Comparison of ENCODE assay signal across 18 cellular contexts in genomic region chr15:90347666-90348065, GRCh38. TPM values are rescaled to one million over a fixed set of nuclear protein-coding genes. Genes with fewer than 3 reads are reported as not detected.
DNase-seq lines count a peak whose midpoint lies in the region; ATAC-seq and TF ChIP-seq lines count a peak whose summit lies in the region.
"Had no signal": no experiment of that assay in that cellular context is flagged by ENCODE, and none has a peak within 500 bp of the region (broad histone marks: within the 10 kb centered on the region; RNA-seq: fewer than 3 reads in every experiment).

No MANE protein-coding gene starts in this region.

- no peak overlapping the region for H2BK15ac ChIP-seq in mesenchymal stem cell (ENCODE audit: low read depth, poor library complexity, severe bottlenecking)

- no peaks in the 10 kb centered on the region for H3F3A ChIP-seq in neural cell (ENCODE audit: insufficient read depth, low read length, poor library complexity, severe bottlenecking)

- peaks cover 7% of the 10 kb centered on the region for H3K4me1 ChIP-seq in mesenchymal stem cell (ENCODE audit: control insufficient read depth, insufficient read depth, low read depth, low read length)
- H3K4me1 ChIP-seq: HAP-1 had no signal

- H3K36me3 Mint-ChIP-seq in T-helper 17 cell (ENCODE audit: low read depth) = no peaks in the 10 kb centered on the region
- H3K36me3 Mint-ChIP-seq: CD4-positive, alpha-beta memory T cell; IgD-negative memory B cell had no signal

- DNase-seq in HCEC 1CT = peak; percentile 31
- DNase-seq in mesenchymal stem cell = peak; percentile 22
- no peak for DNase-seq in DMS53 treated with DMSO at 0.1 percent for 48 hours (lab: John Stamatoyannopoulos, UW; ENCODE audit: unreplicated experiment)
- DNase-seq in T-helper 17 cell = no peak
- no peak for DNase-seq in activated effector memory CD4-positive, alpha-beta T cell treated with Interleukin-2 at 50 U/mL for 16 hours
- DNase-seq: 8988T; CD4-positive, alpha-beta memory T cell; DMS153; DMS79 treated with DMSO at 0.1 percent for 48 hours; EL; GM23248 had no signal

- no peak overlapping the region for H2BK12ac ChIP-seq in mesenchymal stem cell (ENCODE audit: low read length in 2 of 2)

- no peak for TF ChIP-seq CTCF in neural cell (IDR thresholded peaks at IDR 0.05; ENCODE audit: poor library complexity, severe bottlenecking)

- no peak overlapping the region for H3K14ac ChIP-seq in mesenchymal stem cell (ENCODE audit: low read length in 2 of 2)

- no peak overlapping the region for H3K27ac Mint-ChIP-seq in T-helper 17 cell
- H3K27ac Mint-ChIP-seq: IgD-negative memory B cell had no signal

- H3K27me3 Mint-ChIP-seq in T-helper 17 cell = no peaks in the 10 kb centered on the region

- no peak overlapping the region for H3K18ac ChIP-seq in mesenchymal stem cell (ENCODE audit: low read depth in 1 of 2, low read length in 2 of 2)

- TF ChIP-seq RAD21 in neural cell (conservative IDR thresholded peaks at IDR 0.05) = no peak

- no peaks in the 10 kb centered on the region for H4K20me1 ChIP-seq in neural cell (ENCODE audit: insufficient read depth)
- H4K20me1 ChIP-seq: BLaER1 had no signal

- no CpG with 5 or more reads among the region's 1 CpG for WGBS in mesenchymal stem cell

- no peak overlapping the region for H3K4me3 Mint-ChIP-seq in T-helper 17 cell
- H3K4me3 Mint-ChIP-seq: CD14-positive monocyte; CD4-positive, alpha-beta memory T cell; IgD-negative memory B cell had no signal

- no peak overlapping the region for H2AK5ac ChIP-seq in mesenchymal stem cell (ENCODE audit: low read length, severe bottlenecking)

- H4K8ac ChIP-seq in mesenchymal stem cell (ENCODE audit: low read length) = no peak overlapping the region

- H3K79me1 ChIP-seq in mesenchymal stem cell (replicated peaks; ENCODE audit: low read length, poor library complexity, severe bottlenecking) = no peaks in the 10 kb centered on the region

- H3K23ac ChIP-seq in mesenchymal stem cell (ENCODE audit: low read length in 2 of 2) = no peak overlapping the region

- no peak overlapping the region for H3K9ac ChIP-seq in mesenchymal stem cell (ENCODE audit: low read length)
- peak overlapping the region; percentile 28 for H3K9ac ChIP-seq in neural cell (ENCODE audit: low read length)
- H3K9ac ChIP-seq: BLaER1, GM23248 had no signal

- no peaks in the 10 kb centered on the region for H3K36me3 ChIP-seq in mesenchymal stem cell (ENCODE audit: control insufficient read depth in 1 of 2, insufficient read depth in 2 of 2, low read depth in 1 of 2, low read length in 2 of 2)
- H3K36me3 ChIP-seq in neural cell (ENCODE audit: insufficient read depth, low read length) = no peaks in the 10 kb centered on the region
- H3K36me3 ChIP-seq: BLaER1, HAP-1 had no signal

- H3K27ac ChIP-seq in mesenchymal stem cell (ENCODE audit: low read length, poor library complexity, severe bottlenecking) (no peak overlapping the region), neural cell (ENCODE audit: low read length) (peak overlapping the region; percentile 69)
- H3K27ac ChIP-seq: BLaER1, GM23248 had no signal

- H2BK120ac ChIP-seq in mesenchymal stem cell (ENCODE audit: low read depth, low read length) = no peak overlapping the region

- no peaks in the 10 kb centered on the region for H3K27me3 ChIP-seq in mesenchymal stem cell (ENCODE audit: control insufficient read depth in 1 of 2, insufficient read depth in 1 of 2, low read length in 2 of 2)
- H3K27me3 ChIP-seq in neural cell (ENCODE audit: insufficient read depth, low read depth, low read length) = no peaks in the 10 kb centered on the region
- H3K27me3 ChIP-seq: BLaER1 had no signal

- H3K4me3 ChIP-seq in mesenchymal stem cell (ENCODE audit: insufficient read depth in 1 of 2, low read depth in 1 of 2, low read length in 2 of 2) (no peak overlapping the region), neural cell (ENCODE audit: low read length) (no peak overlapping the region)
- H3K4me3 ChIP-seq: BLaER1, GM12878, GM23248, HAP-1 had no signal

- H3K4me1 Mint-ChIP-seq in T-helper 17 cell = peaks cover 9% of the 10 kb centered on the region

- H3K79me2 ChIP-seq in neural cell (replicated peaks; ENCODE audit: insufficient read depth, low read length) = no peaks in the 10 kb centered on the region

- H2AFZ ChIP-seq in mesenchymal stem cell (ENCODE audit: low read depth, low read length) (no peak overlapping the region), neural cell (ENCODE audit: low read depth, low read length) (no peak overlapping the region)
- H2AFZ ChIP-seq: GM23248 had no signal

- no peak overlapping the region for H3K4me2 ChIP-seq in mesenchymal stem cell (ENCODE audit: low read length, poor library complexity, severe bottlenecking)
- H3K4me2 ChIP-seq in neural cell (ENCODE audit: low read length) = no peak overlapping the region
- H3K4me2 ChIP-seq: BLaER1 had no signal

- no peak overlapping the region for H2BK5ac ChIP-seq in mesenchymal stem cell (ENCODE audit: low read depth, low read length, poor library complexity, severe bottlenecking)

- no peak overlapping the region for H3K4ac ChIP-seq in mesenchymal stem cell (ENCODE audit: low read depth in 1 of 2, low read length in 2 of 2)

- no peaks in the 10 kb centered on the region for H3K9me2 ChIP-seq in neural cell (ENCODE audit: insufficient read depth, low read length)

- no peak overlapping the region for H4K91ac ChIP-seq in mesenchymal stem cell (ENCODE audit: low read length)

- no peak for TF ChIP-seq EP300 in neural cell (conservative IDR thresholded peaks at IDR 0.05; ENCODE audit: poor library complexity, severe bottlenecking)

- ATAC-seq in GM18873 (IDR thresholded peaks at IDR 0.05; ENCODE audit: low FRiP score, unreplicated experiment) (no peak), T-helper 17 cell (no peak)
- ATAC-seq: GM12878 had no signal

- no peaks in the 10 kb centered on the region for H3K9me3 ChIP-seq in mesenchymal stem cell (ENCODE audit: control insufficient read depth, low read length)
- no peaks in the 10 kb centered on the region for H3K9me3 ChIP-seq in neural cell (ENCODE audit: low read length)
- no peaks in the 10 kb centered on the region for H3K9me3 ChIP-seq in T-helper 17 cell (ENCODE audit: control insufficient read depth, low read length, poor library complexity, severe bottlenecking)
- H3K9me3 ChIP-seq: BLaER1, HAP-1 had no signal

TF ChIP-seq in neural cell, 6 proteins besides CTCF, POLR2A, EP300 and RAD21:
- no peak for TF ChIP-seq TAF1 (IDR thresholded peaks at IDR 0.05; ENCODE audit: low read depth)
- no peak for TF ChIP-seq MXI1 (conservative IDR thresholded peaks at IDR 0.05; ENCODE audit: poor library complexity, severe bottlenecking)
- no peak for TF ChIP-seq REST (IDR thresholded peaks at IDR 0.05; ENCODE audit: borderline replicate concordance)

RNA-seq across cellular contexts. Expression of gene ZNF774, which starts 4.4 kb away (rescaled TPM):
- polyA plus RNA-seq in mesenchymal stem cell (2013, experiment 1 of 2) = 0.66 TPM
- polyA plus RNA-seq in mesenchymal stem cell (2013, experiment 2 of 2) = 0.63 TPM
- 6.8 and 7.0 TPM in 2 replicates for polyA plus RNA-seq in neural cell
- 9.5 and 28.0 TPM in 2 replicates for polyA minus RNA-seq in neural cell
- total RNA-seq in T-helper 17 cell = under 1 TPM in 1 of 2 donors, not detected in 1; 0.15 TPM
- polyA plus RNA-seq: CD4-positive, alpha-beta memory T cell had no signal

RNA-seq across cellular contexts. Expression of gene IQGAP1, which starts 40.4 kb away (rescaled TPM):
- polyA plus RNA-seq in mesenchymal stem cell (2013, experiment 1 of 2) = 205 TPM
- 197 TPM for polyA plus RNA-seq in mesenchymal stem cell (2013, experiment 2 of 2)
- polyA plus RNA-seq in neural cell = 16.6 and 21.2 TPM in 2 replicates
- polyA minus RNA-seq in neural cell = 21.7 and 36.7 TPM in 2 replicates
- total RNA-seq in T-helper 17 cell = 100 to 1,000 TPM; 131 to 157 TPM

Comparison
In these comparisons a context has a peak if more than half of its experiments do, and no peak if none do; other contexts are left out.
1. DNase-seq: peak in HCEC 1CT (single experiment) and mesenchymal stem cell (single experiment); none in DMS53 treated with DMSO at 0.1 percent for 48 hours (single experiment), T-helper 17 cell (0 of 3) and activated effector memory CD4-positive, alpha-beta T cell treated with Interleukin-2 at 50 U/mL for 16 hours (single experiment).